ENCODE assay signal across 14 cellular contexts in genomic region chr1:72830606-72831390, GRCh38.
DNase-seq lines count a peak whose midpoint lies in the region; ATAC-seq and TF ChIP-seq lines count a peak whose summit lies in the region.
"Had no signal": no experiment of that assay in that cellular context is flagged by ENCODE, and none has a peak within 500 bp of the region (broad histone marks: within the 10 kb centered on the region; RNA-seq: fewer than 3 reads in every experiment).

No MANE protein-coding gene starts in this region.

- H3K4me3 ChIP-seq in NT2/D1 (ENCODE audit: insufficient read length, low read depth) (no peak overlapping the region), iPS-20b (ENCODE audit: low read length) (no peak overlapping the region), sigmoid colon (no peak overlapping the region), mucosa of descending colon (no peak overlapping the region)

- H3K27me3 ChIP-seq in NT2/D1 (ENCODE audit: insufficient read depth, insufficient read length) (no peaks in the 10 kb centered on the region), iPS-20b (ENCODE audit: insufficient read depth, low read length) (no peaks in the 10 kb centered on the region), sigmoid colon (no peaks in the 10 kb centered on the region)

- peaks cover 4% of the 10 kb centered on the region for H3K4me1 ChIP-seq in NT2/D1 (ENCODE audit: insufficient read depth, insufficient read length)
- H3K4me1 ChIP-seq in iPS-20b (ENCODE audit: insufficient read depth, low read length), result peaks cover 2% of the 10 kb centered on the region; the same call in 1 of the 2 replicates
- H3K4me1 ChIP-seq in sigmoid colon, result no peaks in the 10 kb centered on the region
- H3K4me1 ChIP-seq in mucosa of descending colon (ENCODE audit: low read depth), result no peaks in the 10 kb centered on the region
- H3K4me1 ChIP-seq: Caco-2 had no signal

- ATAC-seq in mucosa of descending colon (no peak), GM19351 (IDR thresholded peaks at IDR 0.05; ENCODE audit: unreplicated experiment) (no peak), HG03520 (IDR thresholded peaks at IDR 0.05; ENCODE audit: unreplicated experiment) (no peak)
- ATAC-seq: HepG2 had no signal

- TF ChIP-seq EP300 in sigmoid colon (IDR thresholded peaks at IDR 0.05), result no peak

- DNase-seq in NCI-H748 (lab: John Stamatoyannopoulos, UW; ENCODE audit: unreplicated experiment), result peak; percentile 14
- no peak for DNase-seq in NCI-H748 treated with DMSO at 0.1 percent for 48 hours (lab: John Stamatoyannopoulos, UW)
- peak; percentile 27 for DNase-seq in NT2/D1 (ENCODE audit: low read depth, low spot score)
- peak; percentile 56 for DNase-seq in sigmoid colon
- no peak for DNase-seq in mucosa of descending colon
- DNase-seq: Caco-2, DMS79 treated with DMSO at 0.1 percent for 48 hours, GDM1, NCI-H187 treated with DMSO at 0.1 percent for 48 hours, NCI-H510A had no signal

- no peak for TF ChIP-seq CTCF in sigmoid colon (IDR thresholded peaks at IDR 0.05)
- no peak for TF ChIP-seq CTCF in mucosa of descending colon (IDR thresholded peaks at IDR 0.05)

- H3K9me3 ChIP-seq in NT2/D1 (ENCODE audit: insufficient read depth, low read length) (peaks cover 13% of the 10 kb centered on the region; the same call in 1 of the 2 replicates), iPS-20b (ENCODE audit: insufficient read depth, low read depth, low read length) (no peaks in the 10 kb centered on the region), sigmoid colon (peaks cover 0 to 10% (median 1%) of the 10 kb centered on the region in 4 donors), mucosa of descending colon (peaks cover 11% of the 10 kb centered on the region)
- H3K9me3 ChIP-seq: Caco-2 had no signal

- H3K9ac ChIP-seq in NT2/D1 (ENCODE audit: insufficient read length, low read depth) (no peak overlapping the region), iPS-20b (ENCODE audit: low read depth, low read length) (0 out of 2 replicates have a peak overlapping the region, but pooled peaks have one; percentile 12)

- intact Hi-C loops in sigmoid colon (cut with DNase I) (no loop called here), mucosa of descending colon (cut with DNase I, micrococcal nuclease) (no loop called here)

- H3K36me3 ChIP-seq in NT2/D1 (ENCODE audit: insufficient read depth, insufficient read length, low read length) (no peaks in the 10 kb centered on the region), iPS-20b (ENCODE audit: insufficient read depth, low read depth, low read length) (no peaks in the 10 kb centered on the region), sigmoid colon (no peaks in the 10 kb centered on the region), mucosa of descending colon (ENCODE audit: low read depth) (no peaks in the 10 kb centered on the region)

- WGBS in sigmoid colon, 2 donors, result 64 to 68% methylated on average over 5 of the region's 5 CpGs

- H3K27ac ChIP-seq in iPS-20b (ENCODE audit: low read length), result no peak overlapping the region
- H3K27ac ChIP-seq in sigmoid colon, result no peak overlapping the region

- TF ChIP-seq POLR2A in sigmoid colon (IDR thresholded peaks at IDR 0.05), result no peak

Comparison
In these comparisons a context has a peak if more than half of its experiments do, and no peak if none do; other contexts are left out.
1. DNase-seq: peak in NCI-H748 (single experiment), NT2/D1 (single experiment) and sigmoid colon (single experiment); none in NCI-H748 treated with DMSO at 0.1 percent for 48 hours (single experiment) and mucosa of descending colon (0 of 3).